Comparison of ENCODE assay signal across 8 cellular contexts in genomic region chr2:216519154-216519762, GRCh38. TPM values are rescaled to one million over a fixed set of nuclear protein-coding genes. Genes with fewer than 3 reads are reported as not detected.
DNase-seq lines count a peak whose midpoint lies in the region; ATAC-seq, FAIRE-seq and TF ChIP-seq lines count a peak whose summit lies in the region.

No MANE protein-coding gene starts in this region.

- no peaks in the 10 kb centered on the region for H3K27me3 ChIP-seq in HepG2 (ENCODE audit: control insufficient read depth in 1 of 2, insufficient read depth in 2 of 2, low read length in 2 of 2)

- BruUV-seq in HepG2 (replicated peaks; lab: Mats Ljungman, UMichigan), result no TSS peak

- H4K20me1 ChIP-seq in HepG2 (ENCODE audit: insufficient read depth, low read length), result no peaks in the 10 kb centered on the region

- H3K4me3 Mint-ChIP-seq in T-helper 2 cell treated with Interferon-gamma antibody and Interleukin-4, amounts not matched to agents 5 μg/mL and 100 μg/mL, for 36 hours, result no peak overlapping the region
- no peak overlapping the region for H3K4me3 Mint-ChIP-seq in stimulated activated naive CD8-positive, alpha-beta T cell treated with anti-CD3 and anti-CD28 coated beads, Interleukin-15, amount 100 ng/mL, for 72 hours

- POLR2A ChIA-PET in HepG2 (lab: Yijun Ruan, JAX), result interaction anchor here (1.3 to 2.5 kb wide), 4 partner anchors 21 to 148 kb away, joined by 5 to 10 read pairs (median 6); partner anchors contain the start of genes IGFBP2 and RPL37A

- no peak overlapping the region for H2AFZ ChIP-seq in HepG2 (ENCODE audit: low read length)

- TF ChIP-seq POLR2A in HepG2 (IDR thresholded peaks at IDR 0.05; ENCODE audit: insufficient read depth in 1 of 2, low read depth in 2 of 2, low read length in 2 of 2), result no peak

- in situ Hi-C loops in HepG2 (cut with HindIII; ENCODE audit: extremely low pct_ligation_motif_present, low pct_unique_long_range_greater_than_20kb), result loop anchor here (5.0 to 25.0 kb wide), 3 partner anchors 148 to 993 kb away; no protein-coding TSS in a partner anchor

- FAIRE-seq in HepG2 (lab: Jason Lieb, UNC), result peak; percentile 63

- CTCF ChIA-PET in HepG2 (lab: Yijun Ruan, JAX; ENCODE audit: low intra/inter-chr PET ratio, low total read pairs), result interaction anchor here (1.2 to 8.2 kb wide), 4 partner anchors 97 to 148 kb away, joined by 3 to 257 read pairs (median 8); no protein-coding TSS in a partner anchor

- intact Hi-C loops in HepG2 (cut with micrococcal nuclease; ENCODE audit: unreplicated experiment), result loop anchor here (1.0 to 5.0 kb wide), 3 partner anchors 52 to 993 kb away; no protein-coding TSS in a partner anchor

- TF ChIP-seq EP300 in HepG2 (IDR thresholded peaks at IDR 0.05; ENCODE audit: low read depth in 2 of 2, low read length in 2 of 2) (no peak), HepG2 (CRISPR knock-in tag; IDR thresholded peaks at IDR 0.05; ENCODE audit: borderline replicate concordance) (no peak)

- DNase-seq in NK-92 treated with Interleukin-12 subunit alpha and Interleukin-12 subunit beta, amount 100 ng/mL, for 24 hours (lab: John Stamatoyannopoulos, UW), result peak; percentile 14
- DNase-seq in NK-92 (lab: John Stamatoyannopoulos, UW; ENCODE audit: unreplicated experiment) (no peak), NCI-H2081 (lab: John Stamatoyannopoulos, UW) (peak; percentile 80 to 84), coronary artery (ENCODE audit: low spot score) (peak; percentile 12), HepG2 (ENCODE audit: low spot score) (peak; percentile 82)
- peak; percentile 43 for DNase-seq in T-helper 2 cell treated with Interferon-gamma antibody and Interleukin-4, amounts not matched to agents 5 μg/mL and 100 μg/mL, for 36 hours (ENCODE audit: low spot score)
- DNase-seq in stimulated activated naive CD8-positive, alpha-beta T cell treated with anti-CD3 and anti-CD28 coated beads, Interleukin-15, amount 100 ng/mL, for 72 hours, result peak; percentile 35 to 39

- H3K9me3 ChIP-seq in HepG2 (ENCODE audit: low read length), result no peaks in the 10 kb centered on the region

- peak overlapping the region in 1 of 2 donors; percentile 13 for H3K27ac ChIP-seq in coronary artery
- H3K27ac ChIP-seq in HepG2 (ENCODE audit: extremely low read length, insufficient read depth, low read length), result no peak overlapping the region

- no peak overlapping the region for H3K27ac Mint-ChIP-seq in T-helper 2 cell treated with Interferon-gamma antibody and Interleukin-4, amounts not matched to agents 5 μg/mL and 100 μg/mL, for 36 hours
- H3K27ac Mint-ChIP-seq in stimulated activated naive CD8-positive, alpha-beta T cell treated with anti-CD3 and anti-CD28 coated beads, Interleukin-15, amount 100 ng/mL, for 72 hours, result no peak overlapping the region

- H3K4me1 Mint-ChIP-seq in T-helper 2 cell treated with Interferon-gamma antibody and Interleukin-4, amounts not matched to agents 5 μg/mL and 100 μg/mL, for 36 hours (ENCODE audit: low read depth), result peaks cover 1% of the 10 kb centered on the region
- H3K4me1 Mint-ChIP-seq in stimulated activated naive CD8-positive, alpha-beta T cell treated with anti-CD3 and anti-CD28 coated beads, Interleukin-15, amount 100 ng/mL, for 72 hours, result no peaks in the 10 kb centered on the region

- WGBS in HepG2 (ENCODE audit: low lambda C conversion rate), result 60% methylated on average over 3 of the region's 3 CpGs

- H3K4me2 ChIP-seq in HepG2 (ENCODE audit: low read depth, low read length), result no peak overlapping the region

- H3K4me3 ChIP-seq in coronary artery (no peak overlapping the region), HepG2 (replicated peaks in 1 of 3; ENCODE audit: insufficient read depth in 1 of 3, low read depth in 2 of 3, low read length in 3 of 3) (no peak overlapping the region)

- peaks cover 2% of the 10 kb centered on the region for H3K36me3 Mint-ChIP-seq in T-helper 2 cell treated with Interferon-gamma antibody and Interleukin-4, amounts not matched to agents 5 μg/mL and 100 μg/mL, for 36 hours (ENCODE audit: low read depth)

- no peaks in the 10 kb centered on the region for H3K9me3 Mint-ChIP-seq in T-helper 2 cell treated with Interferon-gamma antibody and Interleukin-4, amounts not matched to agents 5 μg/mL and 100 μg/mL, for 36 hours
- no peaks in the 10 kb centered on the region for H3K9me3 Mint-ChIP-seq in stimulated activated naive CD8-positive, alpha-beta T cell treated with anti-CD3 and anti-CD28 coated beads, Interleukin-15, amount 100 ng/mL, for 72 hours

- H3K79me2 ChIP-seq in HepG2 (ENCODE audit: insufficient read depth, low read length), result no peaks in the 10 kb centered on the region

- ATAC-seq in HG02588 (IDR thresholded peaks at IDR 0.05; ENCODE audit: unreplicated experiment), result peak; percentile 60
- peak; percentile 84 for ATAC-seq in HepG2
- peak; percentile 82 for ATAC-seq in stimulated activated naive CD8-positive, alpha-beta T cell treated with anti-CD3 and anti-CD28 coated beads, Interleukin-15, amount 100 ng/mL, for 72 hours

- H3K27me3 Mint-ChIP-seq in T-helper 2 cell treated with Interferon-gamma antibody and Interleukin-4, amounts not matched to agents 5 μg/mL and 100 μg/mL, for 36 hours (ENCODE audit: low read depth), result no peaks in the 10 kb centered on the region
- no peaks in the 10 kb centered on the region for H3K27me3 Mint-ChIP-seq in stimulated activated naive CD8-positive, alpha-beta T cell treated with anti-CD3 and anti-CD28 coated beads, Interleukin-15, amount 100 ng/mL, for 72 hours

- peak; percentile 93 for TF ChIP-seq RAD21 in HepG2 (CRISPR knock-in tag; IDR thresholded peaks at IDR 0.05)

- H3K4me1 ChIP-seq in HepG2 (ENCODE audit: insufficient read depth, low read length), result peaks cover 28% of the 10 kb centered on the region

- no peak overlapping the region for H3K9ac ChIP-seq in HepG2 (ENCODE audit: insufficient read depth, low read depth, low read length)

- TF ChIP-seq CTCF in coronary artery (IDR thresholded peaks at IDR 0.05) (peak; percentile 83), HepG2 (CRISPR knock-in tag; IDR thresholded peaks at IDR 0.05) (peak; percentile 92)

- H3K36me3 ChIP-seq in HepG2 (replicated peaks in 1 of 2; ENCODE audit: control insufficient read depth in 1 of 2, insufficient read depth in 2 of 2, low read length in 2 of 2), result no peaks in the 10 kb centered on the region

TF ChIP-seq in HepG2, 621 proteins besides CTCF, POLR2A, EP300 and RAD21 (continues in another document):
- TF ChIP-seq RXRB (CRISPR knock-in tag; IDR thresholded peaks at IDR 0.05; ENCODE audit: borderline replicate concordance) (peak; percentile 43; the same call in 1 of the 2 replicates), NR3C1 (CRISPR knock-in tag; IDR thresholded peaks at IDR 0.05) (no peak), MIER2 (CRISPR knock-in tag; IDR thresholded peaks at IDR 0.05) (no peak), ZBTB3 (CRISPR knock-in tag; IDR thresholded peaks at IDR 0.05; ENCODE audit: borderline replicate concordance, low read depth) (no peak), ATRX (CRISPR knock-in tag; IDR thresholded peaks at IDR 0.05; ENCODE audit: borderline replicate concordance) (no peak), MTF2 (CRISPR knock-in tag; IDR thresholded peaks at IDR 0.05; ENCODE audit: borderline replicate concordance) (no peak), GTF2F1 (IDR thresholded peaks at IDR 0.05; ENCODE audit: low read length) (no peak)
- TF ChIP-seq, protein P1, sequence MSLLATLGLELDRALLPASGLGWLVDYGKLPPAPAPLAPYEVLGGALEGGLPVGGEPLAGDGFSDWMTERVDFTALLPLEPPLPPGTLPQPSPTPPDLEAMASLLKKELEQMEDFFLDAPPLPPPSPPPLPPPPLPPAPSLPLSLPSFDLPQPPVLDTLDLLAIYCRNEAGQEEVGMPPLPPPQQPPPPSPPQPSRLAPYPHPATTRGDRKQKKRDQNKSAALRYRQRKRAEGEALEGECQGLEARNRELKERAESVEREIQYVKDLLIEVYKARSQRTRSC (CRISPR knock-in tag; IDR thresholded peaks at IDR 0.05; ENCODE audit: low read depth), result no peak
- TF ChIP-seq, protein P2, sequence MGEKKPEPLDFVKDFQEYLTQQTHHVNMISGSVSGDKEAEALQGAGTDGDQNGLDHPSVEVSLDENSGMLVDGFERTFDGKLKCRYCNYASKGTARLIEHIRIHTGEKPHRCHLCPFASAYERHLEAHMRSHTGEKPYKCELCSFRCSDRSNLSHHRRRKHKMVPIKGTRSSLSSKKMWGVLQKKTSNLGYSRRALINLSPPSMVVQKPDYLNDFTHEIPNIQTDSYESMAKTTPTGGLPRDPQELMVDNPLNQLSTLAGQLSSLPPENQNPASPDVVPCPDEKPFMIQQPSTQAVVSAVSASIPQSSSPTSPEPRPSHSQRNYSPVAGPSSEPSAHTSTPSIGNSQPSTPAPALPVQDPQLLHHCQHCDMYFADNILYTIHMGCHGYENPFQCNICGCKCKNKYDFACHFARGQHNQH (CRISPR knock-in tag; IDR thresholded peaks at IDR 0.05), result peak; percentile 58; the same call in 1 of the 2 replicates

RNA-seq across cellular contexts. Expression of gene RPL37A, which starts 20.6 kb away (rescaled TPM):
- total RNA-seq in HepG2 (2016; rRNA removed; fragmentation: Illumina TruSeq; extraction: Trizol), result 6,902 and 7,071 TPM in 2 replicates
- total RNA-seq in HepG2 (2016; cell fraction: cytosol; rRNA removed; fragmentation: Illumina TruSeq; extraction: Trizol; ENCODE audit: low read depth), result 11,484 and 12,287 TPM in 2 replicates
- 6,918 and 7,424 TPM in 2 replicates for total RNA-seq in HepG2 (2016; cell fraction: insoluble cytoplasmic fraction; rRNA removed; fragmentation: Illumina TruSeq; extraction: Trizol)
- total RNA-seq in HepG2 (2016; cell fraction: membrane; rRNA removed; fragmentation: Illumina TruSeq; extraction: Trizol), result 16,795 and 17,457 TPM in 2 replicates
- 2,427 and 2,707 TPM in 2 replicates for total RNA-seq in HepG2 (2016; cell fraction: nucleus; rRNA removed; fragmentation: Illumina TruSeq; extraction: Trizol)
- polyA plus RNA-seq in HepG2 (2011; rRNA removed), result 7,317 and 7,910 TPM in 2 replicates
- 3,435 and 3,576 TPM in 2 replicates for polyA plus RNA-seq in HepG2 (2011; cell fraction: cytosol; rRNA removed)
- 934 and 1,174 TPM in 2 replicates for polyA plus RNA-seq in HepG2 (2011; cell fraction: nucleus; rRNA removed)
- 7,692 and 8,090 TPM in 2 replicates for polyA plus RNA-seq in HepG2 (2012)
- polyA plus RNA-seq in HepG2 (2016; cell fraction: cytosol; fragmentation: Illumina TruSeq; extraction: Trizol; ENCODE audit: low read depth), result 11,969 and 13,234 TPM in 2 replicates
- polyA plus RNA-seq in HepG2 (2016; cell fraction: insoluble cytoplasmic fraction; fragmentation: Illumina TruSeq; extraction: Trizol; ENCODE audit: low read depth), result 6,005 and 6,067 TPM in 2 replicates
- 14,650 and 14,956 TPM in 2 replicates for polyA plus RNA-seq in HepG2 (2016; cell fraction: membrane; fragmentation: Illumina TruSeq; extraction: Trizol; ENCODE audit: low read depth)
- 4,147 and 4,271 TPM in 2 replicates for polyA plus RNA-seq in HepG2 (2016; cell fraction: nucleus; fragmentation: Illumina TruSeq; extraction: Trizol; ENCODE audit: insufficient read depth, low read depth)
- polyA minus RNA-seq in HepG2 (2011; rRNA and poly(A)+ RNA removed; ENCODE audit: low replicate concordance), result 537 and 682 TPM in 2 replicates
- 1,971 TPM in 2 replicates for polyA minus RNA-seq in HepG2 (2011; cell fraction: cytosol; rRNA and poly(A)+ RNA removed)
- polyA minus RNA-seq in HepG2 (2011; cell fraction: nucleus; rRNA and poly(A)+ RNA removed), result 601 and 721 TPM in 2 replicates
